Comparison of ENCODE assay signal across 8 cellular contexts in genomic region chr10:63767512-63767911, GRCh38.
A peak's percentile ranks its signal among the peaks of the same experiment; 100 is the strongest.
DNase-seq lines count a peak whose midpoint lies in the region; ATAC-seq, FAIRE-seq and TF ChIP-seq lines count a peak whose summit lies in the region.

No MANE protein-coding gene starts in this region.

- no peaks in the 10 kb centered on the region for H3K9me3 ChIP-seq in prostate gland

- H3K4me1 ChIP-seq in prostate gland (replicated peaks): no peaks in the 10 kb centered on the region

- H3K27ac ChIP-seq in prostate gland: no peak overlapping the region

- TF ChIP-seq POLR2A in prostate gland (IDR thresholded peaks at IDR 0.05): no peak

- TF ChIP-seq CTCF in GM12864 (IDR thresholded peaks at IDR 0.05; ENCODE audit: low read depth, low read length, missing control alignments) (peak; percentile 5), prostate gland (IDR thresholded peaks at IDR 0.05) (peak; percentile 8 to 56 (median 26))

- no peaks in the 10 kb centered on the region for H3K27me3 ChIP-seq in prostate gland (replicated peaks; ENCODE audit: insufficient read depth)

- DNase-seq in GM12864 (ENCODE audit: low read depth) (no peak), NCI-H2227 (lab: John Stamatoyannopoulos, UW; ENCODE audit: unreplicated experiment) (peak; percentile 32), prostate gland (ENCODE audit: low spot score) (no peak), NCI-H1436 treated with DMSO at 0.1 percent for 48 hours (lab: John Stamatoyannopoulos, UW) (no peak), Ammon's horn (ENCODE audit: low spot score) (no peak)
- no peak for DNase-seq in activated naive CD4-positive, alpha-beta T cell (lab: John Stamatoyannopoulos, UW)

- H3K4me3 ChIP-seq in GM12864 (ENCODE audit: low read depth, low read length) (no peak overlapping the region), prostate gland (no peak overlapping the region)

- intact Hi-C loops in prostate gland (cut with DNase I): no loop called here

- no peak for ATAC-seq in esophagus mucosa

- WGBS in prostate gland: 68% methylated on average over 2 of the region's 2 CpGs

- FAIRE-seq in endometrium (lab: Jason Lieb, UNC): peak; percentile 82

- no peaks in the 10 kb centered on the region for H3K36me3 ChIP-seq in prostate gland
